ENCODE assay signal across 32 cellular contexts in genomic region chr14:50476134-50476533, GRCh38.
"Had no signal": no experiment of that assay in that cellular context is flagged by ENCODE, and none has a peak within 500 bp of the region (broad histone marks: within the 10 kb centered on the region; RNA-seq: fewer than 3 reads in every experiment).

No MANE protein-coding gene starts in this region.

- DNase-seq: activated B cell treated with CpG ODN at 0.5 μM for 24 hours; activated CD4-positive, alpha-beta memory T cell treated with anti-CD3 and anti-CD28 coated beads for 36 hours; activated CD4-positive, alpha-beta T cell treated with anti-CD3 and anti-CD28 coated beads for 4 hours; activated CD4-positive, alpha-beta T cell treated with anti-CD3 and anti-CD28 coated beads, Interleukin-2, amount 10 ng/mL, durations not matched to agents 24 days and 14 days; activated CD4-positive, alpha-beta T cell treated with anti-CD3 and anti-CD28 coated beads, Interleukin-2, amount 50 U/mL, for 1 hour; activated CD4-positive, alpha-beta T cell treated with anti-CD3 and anti-CD28 coated beads, Interleukin-2, amount 50 U/mL, for 4 hours; activated CD4-positive, CD25-positive, alpha-beta regulatory T cell treated with anti-CD3 and anti-CD28 coated beads, Interleukin-2, amount 50 U/mL, for 72 hours; activated CD8-positive, alpha-beta memory T cell treated with anti-CD3 and anti-CD28 coated beads, Interleukin-2, amount 50 U/mL, for 4 hours; activated CD8-positive, alpha-beta T cell treated with anti-CD3 and anti-CD28 coated beads for 36 hours; activated effector memory CD4-positive, alpha-beta T cell treated with anti-CD3 and anti-CD28 coated beads, Interleukin-2, amount 50 U/mL, for 16 hours; activated gamma-delta T cell treated with Interleukin-2 at 50 U/mL for 16 hours; activated naive CD4-positive, alpha-beta T cell; activated naive CD4-positive, alpha-beta T cell treated with anti-CD3 and anti-CD28 coated beads for 36 hours; activated naive CD4-positive, alpha-beta T cell treated with anti-CD3 and anti-CD28 coated beads, Interleukin-2, amount 50 U/mL, for 16 hours; activated naive CD8-positive, alpha-beta T cell treated with anti-CD3 and anti-CD28 coated beads for 36 hours; activated T-cell treated with anti-CD3 and anti-CD28 coated beads for 4 hours; activated T-cell treated with anti-CD3 and anti-CD28 coated beads, Interleukin-2, amount 50 U/mL, for 1 hour; activated T-cell treated with anti-CD3 and anti-CD28 coated beads, Interleukin-2, amount 50 U/mL, for 4 hours; activated T-cell treated with anti-CD3 and anti-CD28 coated beads, Interleukin-2, amount 50 U/mL, for 72 hours; adrenal gland; amniotic stem cell; aorta; body of pancreas; brain microvascular endothelial cell; central memory CD4-positive, alpha-beta T cell; T-helper 2 cell; T-helper 9 cell had no signal

- H3K27me3 ChIP-seq: adrenal gland, body of pancreas, brain microvascular endothelial cell, breast epithelium had no signal

- FAIRE-seq: astrocyte had no signal

- H3K27ac ChIP-seq: adrenal gland, body of pancreas, brain microvascular endothelial cell, breast epithelium, VCaP had no signal

- H3K4me3 ChIP-seq: adrenal gland, body of pancreas, breast epithelium had no signal

- ATAC-seq: activated CD8-positive, alpha-beta T cell treated with anti-CD3 and anti-CD28 coated beads for 36 hours; activated naive CD4-positive, alpha-beta T cell treated with anti-CD3 and anti-CD28 coated beads, Interleukin-2, amount 50 U/mL, for 72 hours; activated T-cell treated with anti-CD3 and anti-CD28 coated beads, Interleukin-2, amount 50 U/mL, for 4 hours; activated T-cell treated with anti-CD3 and anti-CD28 coated beads, Interleukin-2, amount 50 U/mL, for 72 hours; activated T-helper 17 cell treated with anti-CD3 and anti-CD28 coated beads, Interleukin-2, amount 50 U/mL, for 72 hours; body of pancreas had no signal

- H3K9me3 ChIP-seq: breast epithelium had no signal

- H3K4me1 ChIP-seq: adrenal gland, body of pancreas, breast epithelium had no signal
